Comparison of ENCODE assay signal across 8 cellular contexts in the genomic region with DNA sequence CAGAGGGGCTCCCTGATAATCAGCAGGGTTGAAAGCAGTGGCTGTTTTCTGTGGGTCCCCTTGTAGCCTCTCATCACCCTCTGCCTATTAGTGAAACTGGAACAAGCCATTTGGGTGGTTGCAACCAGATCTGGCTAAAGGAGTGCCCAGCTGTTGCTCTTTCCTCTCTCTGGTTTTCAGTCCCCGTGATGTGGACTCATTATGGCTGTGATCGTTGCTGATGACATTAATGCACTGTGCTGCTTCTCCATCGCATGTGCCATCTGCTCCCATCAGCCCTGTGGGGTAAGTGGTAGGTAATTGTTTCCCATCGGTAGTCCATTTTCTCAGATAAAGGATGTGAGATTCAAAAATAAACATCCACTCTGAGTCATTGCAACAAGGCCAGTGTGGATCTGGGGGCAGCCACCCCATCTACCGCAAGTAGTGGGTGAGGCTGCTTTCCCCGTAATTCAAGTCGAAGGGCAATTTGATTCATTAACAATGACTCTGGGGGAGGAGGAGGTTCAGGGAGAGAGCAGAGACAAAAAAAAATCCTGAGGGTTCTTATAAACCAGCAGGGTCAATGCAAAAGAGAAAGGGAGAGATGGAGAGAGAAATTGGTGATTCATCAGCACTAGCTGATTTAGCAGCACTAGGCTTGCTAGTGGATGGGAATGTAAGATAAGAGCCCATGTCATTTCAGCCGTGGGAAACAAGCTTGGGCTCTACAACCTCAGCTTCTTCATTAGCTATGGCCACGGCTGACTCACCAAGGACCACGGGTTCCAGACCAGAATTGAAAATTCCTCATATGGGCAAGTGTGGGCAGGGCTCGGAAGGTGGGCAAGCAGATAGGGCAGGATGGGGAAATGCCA.
A peak's percentile ranks its signal among the peaks of the same experiment; 100 is the strongest.
DNase-seq lines count a peak whose midpoint lies in the region; ATAC-seq lines count a peak whose summit lies in the region.

No MANE protein-coding gene starts in this region.

- no peaks in the 10 kb centered on the region; the same call in 1 of the 2 replicates for H3K27me3 ChIP-seq in GM23248 (replicated peaks; ENCODE audit: insufficient read depth)

- no peaks in the 10 kb centered on the region for H3K4me1 ChIP-seq in GM23248 (ENCODE audit: insufficient read depth)

- H3K9me2 ChIP-seq in GM23248 (ENCODE audit: insufficient read depth): no peaks in the 10 kb centered on the region

- 65 to 79% methylated on average over 8 to 11 of the region's 11 CpGs for WGBS in GM23248 (ENCODE audit: low coverage in 1 of 2, low lambda C conversion rate in 2 of 2, missing lambda C conversion rate in 2 of 2), 2 experiments

- H3K36me3 ChIP-seq in GM23248 (ENCODE audit: low read depth): no peaks in the 10 kb centered on the region

- peak overlapping the region; percentile 79 for H3K27ac Mint-ChIP-seq in stimulated activated effector memory CD8-positive, alpha-beta T cell treated with anti-CD3 and anti-CD28 coated beads, Interleukin-12 subunit alpha, Interleukin-12 subunit beta, amount 100 ng/mL, for 72 hours
- H3K27ac Mint-ChIP-seq in activated naive CD4-positive, alpha-beta T cell treated with anti-CD3 and anti-CD28 coated beads, Interleukin-2, amount 50 U/mL, for 72 hours: no peak overlapping the region

- no peaks in the 10 kb centered on the region for H3K36me3 Mint-ChIP-seq in stimulated activated effector memory CD8-positive, alpha-beta T cell treated with anti-CD3 and anti-CD28 coated beads, Interleukin-12 subunit alpha, Interleukin-12 subunit beta, amount 100 ng/mL, for 72 hours
- H3K36me3 Mint-ChIP-seq in activated naive CD4-positive, alpha-beta T cell treated with anti-CD3 and anti-CD28 coated beads, Interleukin-2, amount 50 U/mL, for 72 hours: no peaks in the 10 kb centered on the region

- no peaks in the 10 kb centered on the region for H3K9me3 Mint-ChIP-seq in stimulated activated effector memory CD8-positive, alpha-beta T cell treated with anti-CD3 and anti-CD28 coated beads, Interleukin-12 subunit alpha, Interleukin-12 subunit beta, amount 100 ng/mL, for 72 hours
- no peaks in the 10 kb centered on the region for H3K9me3 Mint-ChIP-seq in activated naive CD4-positive, alpha-beta T cell treated with anti-CD3 and anti-CD28 coated beads, Interleukin-2, amount 50 U/mL, for 72 hours

- no peaks in the 10 kb centered on the region for H3K79me2 ChIP-seq in GM23248 (ENCODE audit: insufficient read depth)

- no peaks in the 10 kb centered on the region for H3K9me3 ChIP-seq in GM23248 (ENCODE audit: low read depth)

- peak; percentile 26 for DNase-seq in GM23248
- peak; percentile 69 for DNase-seq in NCI-H2107 (lab: John Stamatoyannopoulos, UW)
- DNase-seq in astrocyte of the hippocampus (ENCODE audit: low read depth, low spot score): peak; percentile 82
- no peak for DNase-seq in stimulated activated effector memory CD8-positive, alpha-beta T cell treated with anti-CD3 and anti-CD28 coated beads, Interleukin-12 subunit alpha, Interleukin-12 subunit beta, amount 100 ng/mL, for 72 hours (ENCODE audit: low spot score in 2 of 2)
- DNase-seq in amygdala (lab: John Stamatoyannopoulos, UW): no peak
- no peak for DNase-seq in activated naive CD4-positive, alpha-beta T cell treated with anti-CD3 and anti-CD28 coated beads, Interleukin-2, amount 50 U/mL, for 72 hours (ENCODE audit: low spot score in 2 of 2)
- no peak for DNase-seq in activated effector memory CD4-positive, alpha-beta T cell treated with anti-CD3 and anti-CD28 coated beads, Interleukin-2, amount 50 U/mL, for 16 hours

- no peak overlapping the region for H3K4me2 ChIP-seq in GM23248 (ENCODE audit: unreplicated experiment)

- no peak overlapping the region for H3K4me3 Mint-ChIP-seq in stimulated activated effector memory CD8-positive, alpha-beta T cell treated with anti-CD3 and anti-CD28 coated beads, Interleukin-12 subunit alpha, Interleukin-12 subunit beta, amount 100 ng/mL, for 72 hours

- no peak for ATAC-seq in stimulated activated effector memory CD8-positive, alpha-beta T cell treated with anti-CD3 and anti-CD28 coated beads, Interleukin-12 subunit alpha, Interleukin-12 subunit beta, amount 100 ng/mL, for 72 hours
- no peak for ATAC-seq in esophagus mucosa
- no peak for ATAC-seq in activated naive CD4-positive, alpha-beta T cell treated with anti-CD3 and anti-CD28 coated beads, Interleukin-2, amount 50 U/mL, for 72 hours

- in situ Hi-C loops in GM23248 (cut with MboI): no loop called here

- H3K4me1 Mint-ChIP-seq in stimulated activated effector memory CD8-positive, alpha-beta T cell treated with anti-CD3 and anti-CD28 coated beads, Interleukin-12 subunit alpha, Interleukin-12 subunit beta, amount 100 ng/mL, for 72 hours: peaks cover 24% of the 10 kb centered on the region

- no peaks in the 10 kb centered on the region for H3F3A ChIP-seq in GM23248 (ENCODE audit: insufficient read depth)

- no peaks in the 10 kb centered on the region for H4K20me1 ChIP-seq in GM23248 (ENCODE audit: insufficient read depth)

- no peak overlapping the region for H3K4me3 ChIP-seq in GM23248

- no peak overlapping the region for H3K9ac ChIP-seq in GM23248

- no peak overlapping the region for H2AFZ ChIP-seq in GM23248

- H3K27ac ChIP-seq in GM23248: no peak overlapping the region

Comparison
In these comparisons a context has a peak if more than half of its experiments do, and no peak if none do; other contexts are left out.
1. DNase-seq: peak in GM23248 (single experiment), NCI-H2107 (single experiment) and astrocyte of the hippocampus (single experiment); none in stimulated activated effector memory CD8-positive, alpha-beta T cell treated with anti-CD3 and anti-CD28 coated beads, Interleukin-12 subunit alpha, Interleukin-12 subunit beta, amount 100 ng/mL, for 72 hours (0 of 2), amygdala (0 of 56), activated naive CD4-positive, alpha-beta T cell treated with anti-CD3 and anti-CD28 coated beads, Interleukin-2, amount 50 U/mL, for 72 hours (0 of 2) and activated effector memory CD4-positive, alpha-beta T cell treated with anti-CD3 and anti-CD28 coated beads, Interleukin-2, amount 50 U/mL, for 16 hours (single experiment).